ENCODE assay signal across 12 cellular contexts in the genomic region with DNA sequence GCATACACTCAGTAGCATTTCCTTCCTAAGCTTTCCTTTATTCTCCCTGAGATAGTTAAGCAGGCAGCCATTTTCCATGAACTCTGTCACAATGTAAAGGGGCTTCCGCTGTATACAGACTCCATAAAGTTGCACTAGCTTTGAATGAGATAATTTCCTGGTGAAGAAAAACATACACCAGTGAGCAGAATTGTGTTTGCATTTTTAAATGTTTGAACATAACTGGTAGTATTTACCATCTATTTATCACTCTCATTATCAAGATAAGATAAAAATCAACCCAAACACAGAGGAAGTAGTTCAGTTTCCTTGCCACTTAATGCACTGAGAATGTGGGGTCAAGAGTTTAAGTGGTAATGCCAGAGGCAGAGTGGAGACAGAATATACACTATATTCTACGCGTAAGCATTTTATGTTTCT. TPM values are rescaled to one million over a fixed set of nuclear protein-coding genes. Genes with fewer than 3 reads are reported as not detected.
DNase-seq lines count a peak whose midpoint lies in the region; ATAC-seq, FAIRE-seq and TF ChIP-seq lines count a peak whose summit lies in the region.
"Had no signal": no experiment of that assay in that cellular context is flagged by ENCODE, and none has a peak within 500 bp of the region (broad histone marks: within the 10 kb centered on the region; RNA-seq: fewer than 3 reads in every experiment).

No MANE protein-coding gene starts in this region.

- FAIRE-seq in frontal cortex (lab: Jason Lieb, UNC), result no peak

- H3K9me3 ChIP-seq in adipocyte (ENCODE audit: control insufficient read depth, low read length) (no peaks in the 10 kb centered on the region), lung (ENCODE audit: control insufficient read depth in 2 of 2, insufficient read depth in 1 of 2, low read length in 1 of 2) (no peaks in the 10 kb centered on the region), Karpas-422 (ENCODE audit: low read length) (no peaks in the 10 kb centered on the region)
- H3K9me3 ChIP-seq: BLaER1, breast epithelium had no signal

- no peak overlapping the region for H3K4me2 ChIP-seq in Karpas-422 (ENCODE audit: low read depth, low read length, poor library complexity, severe bottlenecking)
- H3K4me2 ChIP-seq: BLaER1 had no signal

- no peaks in the 10 kb centered on the region for H4K20me1 ChIP-seq in Karpas-422 (ENCODE audit: insufficient read depth, low read depth, low read length)
- H4K20me1 ChIP-seq: BLaER1 had no signal

- no peak overlapping the region for H3K27ac ChIP-seq in lung (ENCODE audit: low read depth in 1 of 2, low read length in 1 of 2)
- no peak overlapping the region for H3K27ac ChIP-seq in Karpas-422 (ENCODE audit: low read length)
- H3K27ac ChIP-seq: BLaER1, breast epithelium had no signal

- H3K27me3 ChIP-seq in adipocyte (replicated peaks; ENCODE audit: control insufficient read depth, insufficient read depth, low read length) (peaks cover 5% of the 10 kb centered on the region), lung (ENCODE audit: control insufficient read depth, insufficient read depth) (no peaks in the 10 kb centered on the region), Karpas-422 (ENCODE audit: low read length) (no peaks in the 10 kb centered on the region)
- H3K27me3 ChIP-seq: BLaER1, breast epithelium had no signal

- no peak for TF ChIP-seq CTCF in lung (IDR thresholded peaks at IDR 0.05; ENCODE audit: control extremely low read depth, extremely low read depth)

- H3K36me3 ChIP-seq in adipocyte (ENCODE audit: control insufficient read depth, insufficient read depth, low read length, severe bottlenecking) (no peaks in the 10 kb centered on the region), lung (ENCODE audit: control insufficient read depth in 2 of 2, insufficient read depth in 2 of 2, low read length in 2 of 2) (no peaks in the 10 kb centered on the region), Karpas-422 (ENCODE audit: insufficient read depth, low read length) (no peaks in the 10 kb centered on the region)
- H3K36me3 ChIP-seq: BLaER1, breast epithelium had no signal

- peak; percentile 38 for DNase-seq in ACHN
- DNase-seq in HS-27A (ENCODE audit: low read depth), result peak; percentile 62
- DNase-seq in adipocyte (ENCODE audit: low read depth), result peak; percentile 26
- no peak for DNase-seq in lung (ENCODE audit: low spot score)
- DNase-seq in Ammon's horn (ENCODE audit: low spot score), result no peak
- no peak for DNase-seq in Karpas-422
- no peak for DNase-seq in frontal cortex (ENCODE audit: low spot score in 2 of 2)
- no peak for DNase-seq in NCI-H1694 treated with DMSO at 0.1 percent for 48 hours (lab: John Stamatoyannopoulos, UW)
- DNase-seq: activated CD8-positive, alpha-beta memory T cell treated with anti-CD3 and anti-CD28 coated beads, Interleukin-2, amount 50 U/mL, for 4 hours; NCI-H1436 had no signal

- H3K4me3 ChIP-seq in adipocyte (ENCODE audit: low read length) (no peak overlapping the region), lung (no peak overlapping the region), Karpas-422 (ENCODE audit: low read length) (no peak overlapping the region)
- H3K4me3 ChIP-seq: BLaER1, breast epithelium had no signal

- no peaks in the 10 kb centered on the region for H3K9me2 ChIP-seq in Karpas-422 (replicated peaks; ENCODE audit: insufficient read depth, low read length)

- in situ Hi-C loops in ACHN (cut with HindIII; ENCODE audit: low pct_ligation_motif_present, low pct_unique_long_range_greater_than_20kb, low sequenced_read_pairs), result no loop called here

- no peaks in the 10 kb centered on the region for H3K79me2 ChIP-seq in Karpas-422 (ENCODE audit: low read length)

- H2AFZ ChIP-seq in Karpas-422 (ENCODE audit: low read length), result no peak overlapping the region

- H3K4me1 ChIP-seq in adipocyte (ENCODE audit: control insufficient read depth, insufficient read depth, low read length) (no peaks in the 10 kb centered on the region), lung (ENCODE audit: control insufficient read depth in 2 of 2, insufficient read depth in 2 of 2, low read length in 2 of 2) (no peaks in the 10 kb centered on the region), Karpas-422 (ENCODE audit: low read length) (no peaks in the 10 kb centered on the region)
- H3K4me1 ChIP-seq: BLaER1, breast epithelium had no signal

- WGBS in lung, 2 donors, result 65 to 86% methylated on average over 3 of the region's 3 CpGs

- peak; percentile 47 for ATAC-seq in lung (ENCODE audit: insufficient read depth, low FRiP score)

- H3K9ac ChIP-seq in adipocyte (ENCODE audit: low read length) (no peak overlapping the region), Karpas-422 (ENCODE audit: low read length) (no peak overlapping the region)
- H3K9ac ChIP-seq: BLaER1 had no signal

RNA-seq across cellular contexts. Expression of gene TXK, which starts 54.1 kb away (rescaled TPM):
- total RNA-seq in lung, result 1 to 10 TPM; 2.4 to 9.1 TPM
- polyA plus RNA-seq in lung, result 1 to 10 TPM in 1 of 2 donors, under 1 TPM in 1; 0.91 to 1.6 TPM
- total RNA-seq in Karpas-422 (2014; rRNA removed; shearing (Covaris generic); ENCODE audit: low replicate concordance), result not detected in 2 replicates
- 0.41 TPM for total RNA-seq in frontal cortex

Comparison
In these comparisons a context has a peak if more than half of its experiments do, and no peak if none do; other contexts are left out.
1. DNase-seq: peak in ACHN (single experiment), HS-27A (single experiment) and adipocyte (single experiment); none in lung (single experiment), Ammon's horn (single experiment), Karpas-422 (single experiment), frontal cortex (0 of 2) and NCI-H1694 treated with DMSO at 0.1 percent for 48 hours (single experiment).